In the genomic region with DNA sequence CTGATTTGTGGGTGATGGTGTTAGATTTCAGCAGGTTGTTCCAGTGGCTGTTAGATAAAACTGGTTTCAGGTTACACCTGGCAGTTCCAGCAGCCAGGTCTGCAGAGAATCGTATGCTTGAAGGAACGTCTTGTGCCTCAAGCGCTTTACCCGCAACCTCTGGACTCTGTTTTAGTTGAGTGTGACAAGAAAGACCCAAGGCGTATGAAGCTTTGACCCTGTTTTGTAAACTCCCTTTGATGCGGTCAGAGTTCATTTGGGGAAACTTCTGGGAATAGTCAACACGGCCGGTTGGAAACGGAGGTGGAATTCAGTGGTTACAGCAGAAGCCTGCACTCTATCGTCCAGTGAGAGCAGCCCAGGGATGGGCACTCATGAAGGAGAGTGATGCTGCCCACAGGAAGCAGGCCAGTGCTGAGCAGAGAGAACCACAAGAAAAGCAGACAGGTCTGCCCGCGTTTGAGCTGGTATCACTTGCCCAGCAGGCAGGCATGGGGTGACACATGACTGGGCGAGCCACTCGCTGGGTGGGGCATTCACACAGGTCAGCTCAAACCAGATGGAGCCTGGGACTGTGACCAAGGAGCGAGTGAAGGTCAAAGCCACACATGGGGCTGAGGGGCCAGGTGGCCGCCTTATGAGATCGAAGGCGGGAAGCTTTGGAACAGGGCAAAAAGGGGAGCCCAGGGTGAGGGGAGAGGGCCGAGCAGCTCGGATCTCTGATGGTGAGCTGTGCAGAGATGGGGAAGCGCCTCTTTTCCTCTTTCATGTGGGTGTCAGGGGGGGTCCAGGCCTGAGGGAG, we compare ENCODE assay signal across 1 cellular context.
TF ChIP-seq lines count a peak whose summit lies in the region.

No MANE protein-coding gene starts in this region.

TF ChIP-seq in GM23338, 12 proteins besides CTCF, POLR2A, EP300 and RAD21 (continued from another document):
- TF ChIP-seq ZNF462 (CRISPR knock-in tag; IDR thresholded peaks at IDR 0.05), result no peak
